In genomic region chr18:76396792-76397191, GRCh38 we compare ENCODE assay signal across 18 cellular contexts.
"Had no signal": no experiment of that assay in that cellular context is flagged by ENCODE, and none has a peak within 500 bp of the region (broad histone marks: within the 10 kb centered on the region; RNA-seq: fewer than 3 reads in every experiment).

No MANE protein-coding gene starts in this region.

- DNase-seq: activated CD4-positive, alpha-beta T cell treated with anti-CD3 and anti-CD28 coated beads for 48 hours; activated CD8-positive, alpha-beta T cell treated with anti-CD3 and anti-CD28 coated beads for 36 hours; activated effector memory CD4-positive, alpha-beta T cell treated with anti-CD3 and anti-CD28 coated beads, Interleukin-2, amount 50 U/mL, for 16 hours; activated naive CD4-positive, alpha-beta T cell treated with anti-CD3 and anti-CD28 coated beads, Interleukin-2, amount 50 U/mL, for 16 hours; activated T-cell treated with anti-CD3 and anti-CD28 coated beads, Interleukin-2, amount 50 U/mL, for 72 hours; aorta; cortex of kidney; heart right ventricle; mesenchymal stem cell; mucosa of descending colon; naive B cell; pancreas; right lobe of liver; stimulated activated CD4-positive, alpha-beta T cell treated with anti-CD3 and anti-CD28 coated beads, Interleukin-4, amount 100 ng/mL, for 4 hours had no signal

- H3K27me3 ChIP-seq: gastroesophageal sphincter, heart right ventricle, pancreas, right lobe of liver had no signal

- H3K4me3 ChIP-seq: gastroesophageal sphincter, heart right ventricle, mucosa of descending colon, pancreas, right lobe of liver had no signal

- H3K9me3 Mint-ChIP-seq: activated CD8-positive, alpha-beta T cell treated with anti-CD3 and anti-CD28 coated beads for 36 hours; activated T-cell treated with anti-CD3 and anti-CD28 coated beads, Interleukin-2, amount 50 U/mL, for 72 hours; central memory CD8-positive, alpha-beta T cell; naive B cell; stimulated activated memory B cell treated with anti-CD40 and anti-IgM and Interleukin-4, amounts not matched to agents 10 μg/mL and 1 μg/mL and 100 μg/mL, for 72 hours; WTC11 had no signal

- H3K27ac Mint-ChIP-seq: activated T-cell treated with anti-CD3 and anti-CD28 coated beads, Interleukin-2, amount 50 U/mL, for 72 hours; stimulated activated memory B cell treated with anti-CD40 and anti-IgM and Interleukin-4, amounts not matched to agents 10 μg/mL and 1 μg/mL and 100 μg/mL, for 72 hours; WTC11 had no signal

- H3K36me3 ChIP-seq: pancreas, right lobe of liver had no signal

- ATAC-seq: activated CD8-positive, alpha-beta T cell treated with anti-CD3 and anti-CD28 coated beads for 36 hours; activated T-cell treated with anti-CD3 and anti-CD28 coated beads, Interleukin-2, amount 50 U/mL, for 72 hours; gastroesophageal sphincter; heart right ventricle; mucosa of descending colon; pancreas; right lobe of liver; stimulated activated memory B cell treated with anti-CD40 and anti-IgM and Interleukin-4, amounts not matched to agents 10 μg/mL and 1 μg/mL and 100 μg/mL, for 72 hours; WTC11 had no signal

- H3K27me3 Mint-ChIP-seq: activated CD8-positive, alpha-beta T cell treated with anti-CD3 and anti-CD28 coated beads for 36 hours; central memory CD8-positive, alpha-beta T cell; naive B cell; stimulated activated memory B cell treated with anti-CD40 and anti-IgM and Interleukin-4, amounts not matched to agents 10 μg/mL and 1 μg/mL and 100 μg/mL, for 72 hours had no signal

- H3K9me3 ChIP-seq: gastroesophageal sphincter, heart right ventricle, mucosa of descending colon, pancreas, right lobe of liver had no signal

- H3K27ac ChIP-seq: gastroesophageal sphincter, heart right ventricle, pancreas, right lobe of liver had no signal

- H3K36me3 Mint-ChIP-seq: naive B cell; stimulated activated memory B cell treated with anti-CD40 and anti-IgM and Interleukin-4, amounts not matched to agents 10 μg/mL and 1 μg/mL and 100 μg/mL, for 72 hours had no signal

- H3K4me3 Mint-ChIP-seq: activated CD8-positive, alpha-beta T cell treated with anti-CD3 and anti-CD28 coated beads for 36 hours; activated T-cell treated with anti-CD3 and anti-CD28 coated beads, Interleukin-2, amount 50 U/mL, for 72 hours; central memory CD8-positive, alpha-beta T cell; naive B cell; stimulated activated memory B cell treated with anti-CD40 and anti-IgM and Interleukin-4, amounts not matched to agents 10 μg/mL and 1 μg/mL and 100 μg/mL, for 72 hours; WTC11 had no signal

- H3K4me1 ChIP-seq: pancreas had no signal
